15 cellular contexts compared by ENCODE assay signal in genomic region chr3:61595826-61596225, GRCh38. TPM values are rescaled to one million over a fixed set of nuclear protein-coding genes. Genes with fewer than 3 reads are reported as not detected.
DNase-seq lines count a peak whose midpoint lies in the region; ATAC-seq, FAIRE-seq and TF ChIP-seq lines count a peak whose summit lies in the region.
"Had no signal": no experiment of that assay in that cellular context is flagged by ENCODE, and none has a peak within 500 bp of the region (broad histone marks: within the 10 kb centered on the region; RNA-seq: fewer than 3 reads in every experiment).

No MANE protein-coding gene starts in this region.

- H3K36me3 ChIP-seq in HepG2 (replicated peaks in 1 of 2; ENCODE audit: control insufficient read depth in 1 of 2, insufficient read depth in 2 of 2, low read length in 2 of 2) (no peaks in the 10 kb centered on the region; a peak in 1 of 5 replicates), right lobe of liver (no peaks in the 10 kb centered on the region), parathyroid adenoma (ENCODE audit: control insufficient read depth, insufficient read depth, low read length) (no peaks in the 10 kb centered on the region), testis (ENCODE audit: low read depth, missing control alignments) (no peaks in the 10 kb centered on the region)

- TF ChIP-seq POLR2A in HepG2 (IDR thresholded peaks at IDR 0.05; ENCODE audit: insufficient read depth in 1 of 2, low read depth in 2 of 2, low read length in 2 of 2), result no peak
- no peak for TF ChIP-seq POLR2A in right lobe of liver (IDR thresholded peaks at IDR 0.05)
- no peak for TF ChIP-seq POLR2A in testis (IDR thresholded peaks at IDR 0.05)

- no peak for TF ChIP-seq RAD21 in HepG2 (CRISPR knock-in tag; IDR thresholded peaks at IDR 0.05)

- H3K4me2 ChIP-seq in HepG2 (ENCODE audit: low read depth, low read length), result no peak overlapping the region
- no peak overlapping the region for H3K4me2 ChIP-seq in parathyroid adenoma (ENCODE audit: low read length)
- H3K4me2 ChIP-seq: BLaER1 treated with 17β-estradiol and CSF1 and Interleukin-3, amounts not matched to agents 10 nM and 100 nM had no signal

- H3K4me3 Mint-ChIP-seq in activated CD4-positive, alpha-beta T cell treated with anti-CD3 and anti-CD28 coated beads, Interleukin-2, amount 10 ng/mL, durations not matched to agents 7 days and 5 days, result no peak overlapping the region
- H3K4me3 Mint-ChIP-seq: CD4-positive, CD25-positive, alpha-beta regulatory T cell had no signal

- no peak for FAIRE-seq in HepG2 (lab: Jason Lieb, UNC)

- H3K4me1 ChIP-seq in HepG2 (ENCODE audit: insufficient read depth, low read length) (peaks cover 17% of the 10 kb centered on the region), right lobe of liver (no peaks in the 10 kb centered on the region), parathyroid adenoma (peaks cover 34% of the 10 kb centered on the region), testis (peaks cover 33% of the 10 kb centered on the region)
- H3K4me1 ChIP-seq: BLaER1 treated with 17β-estradiol and CSF1 and Interleukin-3, amounts not matched to agents 10 nM and 100 nM had no signal

- CTCF ChIA-PET in HepG2 (lab: Yijun Ruan, JAX; ENCODE audit: low intra/inter-chr PET ratio, low total read pairs), result no interaction called here
- CTCF ChIA-PET in activated CD4-positive, alpha-beta T cell treated with anti-CD3 and anti-CD28 coated beads, Interleukin-2, amount 10 ng/mL, durations not matched to agents 7 days and 5 days (lab: Charles Lee), result interaction anchor here (1.5 kb wide), 1 partner anchor 18 kb away, joined by 3 read pairs; no protein-coding TSS in a partner anchor
- CTCF ChIA-PET in GM10248 (lab: Yijun Ruan, JAX), result interaction anchor here (1.4 kb wide), 1 partner anchor 12 kb away, joined by 4 read pairs; no protein-coding TSS in a partner anchor

- no peak for ATAC-seq in HepG2
- no peak for ATAC-seq in right lobe of liver

- H3K4me3 ChIP-seq in HepG2 (replicated peaks in 1 of 3; ENCODE audit: insufficient read depth in 1 of 3, low read depth in 2 of 3, low read length in 3 of 3), result no peak overlapping the region
- H3K4me3 ChIP-seq in right lobe of liver, result no peak overlapping the region
- H3K4me3 ChIP-seq in parathyroid adenoma (ENCODE audit: low read depth, low read length), result no peak overlapping the region
- no peak overlapping the region for H3K4me3 ChIP-seq in testis
- H3K4me3 ChIP-seq: BLaER1 treated with 17β-estradiol and CSF1 and Interleukin-3, amounts not matched to agents 10 nM and 100 nM had no signal

- peaks cover 5% of the 10 kb centered on the region; the same call in 1 of the 2 replicates for H4K20me1 ChIP-seq in HepG2 (ENCODE audit: insufficient read depth, low read length)

- no peak overlapping the region for H3K27ac Mint-ChIP-seq in activated CD4-positive, alpha-beta T cell treated with anti-CD3 and anti-CD28 coated beads, Interleukin-2, amount 10 ng/mL, durations not matched to agents 7 days and 5 days
- H3K27ac Mint-ChIP-seq: CD4-positive, CD25-positive, alpha-beta regulatory T cell had no signal

- WGBS in HepG2 (ENCODE audit: low lambda C conversion rate), result 96% methylated on average over 3 of the region's 3 CpGs
- WGBS in right lobe of liver (ENCODE audit: insufficient coverage, low coverage, low lambda C conversion rate, missing lambda C conversion rate), result 77% methylated on average over 3 of the region's 3 CpGs
- WGBS in testis, 2 donors, result 33% methylated on average over 3 of the region's 3 CpGs

- H3K36me3 Mint-ChIP-seq in activated CD4-positive, alpha-beta T cell treated with anti-CD3 and anti-CD28 coated beads, Interleukin-2, amount 10 ng/mL, durations not matched to agents 7 days and 5 days (ENCODE audit: low read depth), result no peaks in the 10 kb centered on the region
- H3K36me3 Mint-ChIP-seq: CD4-positive, CD25-positive, alpha-beta regulatory T cell had no signal

- in situ Hi-C loops in HepG2 (cut with HindIII; ENCODE audit: extremely low pct_ligation_motif_present, low pct_unique_long_range_greater_than_20kb), result no loop called here

- BruUV-seq in HepG2 (replicated peaks; lab: Mats Ljungman, UMichigan), result no TSS peak

- H3K9ac ChIP-seq in HepG2 (ENCODE audit: insufficient read depth, low read depth, low read length), result no peak overlapping the region
- H3K9ac ChIP-seq in parathyroid adenoma, result no peak overlapping the region
- H3K9ac ChIP-seq: BLaER1 treated with 17β-estradiol and CSF1 and Interleukin-3, amounts not matched to agents 10 nM and 100 nM had no signal

- H3K79me2 ChIP-seq in HepG2 (ENCODE audit: insufficient read depth, low read length) (peaks cover 47% of the 10 kb centered on the region), parathyroid adenoma (peaks cover 72% of the 10 kb centered on the region)

- H3K27ac ChIP-seq in HepG2 (ENCODE audit: extremely low read length, insufficient read depth, low read length) (no peak overlapping the region), right lobe of liver (no peak overlapping the region), parathyroid adenoma (peak overlapping the region; percentile 1), testis (peak overlapping the region; percentile 53 to 75)
- H3K27ac ChIP-seq: BLaER1 treated with 17β-estradiol and CSF1 and Interleukin-3, amounts not matched to agents 10 nM and 100 nM had no signal

- TF ChIP-seq CTCF in HepG2 (CRISPR knock-in tag; IDR thresholded peaks at IDR 0.05) (no peak), right lobe of liver (IDR thresholded peaks at IDR 0.05) (no peak), parathyroid adenoma (IDR thresholded peaks at IDR 0.05) (no peak), testis (IDR thresholded peaks at IDR 0.05) (no peak), GM10248 (IDR thresholded peaks at IDR 0.05; ENCODE audit: control extremely low read depth, extremely low read depth, low read depth, missing control alignments) (no peak)

- H2AFZ ChIP-seq in HepG2 (ENCODE audit: low read length) (no peak overlapping the region), parathyroid adenoma (no peak overlapping the region)

- no peaks in the 10 kb centered on the region for H3K4me1 Mint-ChIP-seq in activated CD4-positive, alpha-beta T cell treated with anti-CD3 and anti-CD28 coated beads, Interleukin-2, amount 10 ng/mL, durations not matched to agents 7 days and 5 days
- H3K4me1 Mint-ChIP-seq: CD4-positive, CD25-positive, alpha-beta regulatory T cell had no signal

- H3K27me3 ChIP-seq in HepG2 (ENCODE audit: control insufficient read depth in 1 of 2, insufficient read depth in 2 of 2, low read length in 2 of 2) (no peaks in the 10 kb centered on the region), right lobe of liver (no peaks in the 10 kb centered on the region), parathyroid adenoma (ENCODE audit: control insufficient read depth, insufficient read depth, low read length) (no peaks in the 10 kb centered on the region), testis (no peaks in the 10 kb centered on the region)
- H3K27me3 ChIP-seq: BLaER1 treated with 17β-estradiol and CSF1 and Interleukin-3, amounts not matched to agents 10 nM and 100 nM had no signal

- TF ChIP-seq EP300 in HepG2 (IDR thresholded peaks at IDR 0.05; ENCODE audit: low read depth in 2 of 2, low read length in 2 of 2) (no peak), HepG2 (CRISPR knock-in tag; IDR thresholded peaks at IDR 0.05; ENCODE audit: borderline replicate concordance) (no peak)

- POLR2A ChIA-PET in HepG2 (lab: Yijun Ruan, JAX) (no interaction called here), GM10248 (lab: Yijun Ruan, JAX) (no interaction called here)
- POLR2A ChIA-PET in activated CD4-positive, alpha-beta T cell treated with anti-CD3 and anti-CD28 coated beads, Interleukin-2, amount 10 ng/mL, durations not matched to agents 7 days and 5 days (lab: Charles Lee), result no interaction called here

- intact Hi-C loops in HepG2 (cut with micrococcal nuclease; ENCODE audit: unreplicated experiment) (no loop called here), right lobe of liver (cut with DNase I) (no loop called here), testis (cut with DNase I; ENCODE audit: low total_unique reads) (no loop called here)

- no peaks in the 10 kb centered on the region for H3K9me3 ChIP-seq in HepG2 (ENCODE audit: low read length)
- no peaks in the 10 kb centered on the region for H3K9me3 ChIP-seq in right lobe of liver
- no peaks in the 10 kb centered on the region for H3K9me3 ChIP-seq in parathyroid adenoma (ENCODE audit: control insufficient read depth, low read length)
- no peaks in the 10 kb centered on the region for H3K9me3 ChIP-seq in testis
- H3K9me3 ChIP-seq: BLaER1 treated with 17β-estradiol and CSF1 and Interleukin-3, amounts not matched to agents 10 nM and 100 nM had no signal

- H3K27me3 Mint-ChIP-seq in activated CD4-positive, alpha-beta T cell treated with anti-CD3 and anti-CD28 coated beads, Interleukin-2, amount 10 ng/mL, durations not matched to agents 7 days and 5 days, result no peaks in the 10 kb centered on the region
- H3K27me3 Mint-ChIP-seq: CD4-positive, CD25-positive, alpha-beta regulatory T cell had no signal

- DNase-seq in HepG2 (ENCODE audit: low spot score), result no peak
- DNase-seq in right lobe of liver, result no peak
- peak; percentile 57 for DNase-seq in fibroblast of gingiva (ENCODE audit: low read depth)
- no peak for DNase-seq in testis
- no peak for DNase-seq in activated CD4-positive, alpha-beta T cell treated with anti-CD3 and anti-CD28 coated beads, Interleukin-2, amount 10 ng/mL, durations not matched to agents 7 days and 5 days
- no peak for DNase-seq in NCI-H1092 (lab: John Stamatoyannopoulos, UW)
- DNase-seq in GM10248 (ENCODE audit: extremely low spot score), result no peak
- DNase-seq: 8988T; ACHN; CD4-positive, CD25-positive, alpha-beta regulatory T cell; DMS53; GF-D8; H7 had no signal

- H3K9me3 Mint-ChIP-seq in activated CD4-positive, alpha-beta T cell treated with anti-CD3 and anti-CD28 coated beads, Interleukin-2, amount 10 ng/mL, durations not matched to agents 7 days and 5 days, result no peaks in the 10 kb centered on the region
- H3K9me3 Mint-ChIP-seq: CD4-positive, CD25-positive, alpha-beta regulatory T cell had no signal

RNA-seq across cellular contexts. Expression of gene PTPRG, which starts 34.5 kb away (rescaled TPM):
- total RNA-seq in HepG2 (2016; rRNA removed; fragmentation: Illumina TruSeq; extraction: Trizol), result 17.8 and 25.3 TPM in 2 replicates
- 1.5 and 3.0 TPM in 2 replicates for total RNA-seq in HepG2 (2016; cell fraction: cytosol; rRNA removed; fragmentation: Illumina TruSeq; extraction: Trizol; ENCODE audit: low read depth)
- 17.7 and 23.8 TPM in 2 replicates for total RNA-seq in HepG2 (2016; cell fraction: insoluble cytoplasmic fraction; rRNA removed; fragmentation: Illumina TruSeq; extraction: Trizol)
- total RNA-seq in HepG2 (2016; cell fraction: membrane; rRNA removed; fragmentation: Illumina TruSeq; extraction: Trizol), result 6.6 and 7.5 TPM in 2 replicates
- 54.4 and 62.0 TPM in 2 replicates for total RNA-seq in HepG2 (2016; cell fraction: nucleus; rRNA removed; fragmentation: Illumina TruSeq; extraction: Trizol)
- polyA plus RNA-seq in HepG2 (2011; rRNA removed), result 6.9 and 8.0 TPM in 2 replicates
- polyA plus RNA-seq in HepG2 (2011; cell fraction: cytosol; rRNA removed), result 5.1 and 6.3 TPM in 2 replicates
- 11.3 and 14.5 TPM in 2 replicates for polyA plus RNA-seq in HepG2 (2011; cell fraction: nucleus; rRNA removed)
- polyA plus RNA-seq in HepG2 (2012), result 10.7 and 11.8 TPM in 2 replicates
- polyA plus RNA-seq in HepG2 (2016; cell fraction: cytosol; fragmentation: Illumina TruSeq; extraction: Trizol; ENCODE audit: low read depth), result 0.58 and 0.68 TPM in 2 replicates
- polyA plus RNA-seq in HepG2 (2016; cell fraction: insoluble cytoplasmic fraction; fragmentation: Illumina TruSeq; extraction: Trizol; ENCODE audit: low read depth), result 9.2 and 9.6 TPM in 2 replicates
- 1.3 and 1.5 TPM in 2 replicates for polyA plus RNA-seq in HepG2 (2016; cell fraction: membrane; fragmentation: Illumina TruSeq; extraction: Trizol; ENCODE audit: low read depth)
- 23.3 and 24.1 TPM in 2 replicates for polyA plus RNA-seq in HepG2 (2016; cell fraction: nucleus; fragmentation: Illumina TruSeq; extraction: Trizol; ENCODE audit: insufficient read depth, low read depth)
- polyA minus RNA-seq in HepG2 (2011; rRNA and poly(A)+ RNA removed; ENCODE audit: low replicate concordance), result 0.05 and 44.0 TPM in 2 replicates
- polyA minus RNA-seq in HepG2 (2011; cell fraction: cytosol; rRNA and poly(A)+ RNA removed), result 24.8 and 27.2 TPM in 2 replicates
- polyA minus RNA-seq in HepG2 (2011; cell fraction: nucleus; rRNA and poly(A)+ RNA removed), result 79.6 and 89.1 TPM in 2 replicates
- 10 to 100 TPM; 11.7 to 27.8 (median 14.7) TPM for total RNA-seq in right lobe of liver
- 100 to 1,000 TPM in 1 of 2 donors, 10 to 100 TPM in 1; 75.4 to 107 TPM for total RNA-seq in testis
- polyA plus RNA-seq in testis (ENCODE audit: insufficient read depth, low read depth, low replicate concordance), result 26.3 TPM
- total RNA-seq in activated CD4-positive, alpha-beta T cell treated with anti-CD3 and anti-CD28 coated beads, Interleukin-2, amount 10 ng/mL, durations not matched to agents 7 days and 5 days, result not detected
- total RNA-seq: CD4-positive, CD25-positive, alpha-beta regulatory T cell had no signal
- polyA plus RNA-seq: CD4-positive, CD25-positive, alpha-beta regulatory T cell had no signal

Comparison
In these comparisons a context has a peak if more than half of its experiments do, and no peak if none do; other contexts are left out.
1. H3K27ac ChIP-seq: peak in parathyroid adenoma (single experiment) and testis (2 of 2); none in HepG2 (single experiment) and right lobe of liver (0 of 3).